24 cellular contexts compared by ENCODE assay signal in the genomic region with DNA sequence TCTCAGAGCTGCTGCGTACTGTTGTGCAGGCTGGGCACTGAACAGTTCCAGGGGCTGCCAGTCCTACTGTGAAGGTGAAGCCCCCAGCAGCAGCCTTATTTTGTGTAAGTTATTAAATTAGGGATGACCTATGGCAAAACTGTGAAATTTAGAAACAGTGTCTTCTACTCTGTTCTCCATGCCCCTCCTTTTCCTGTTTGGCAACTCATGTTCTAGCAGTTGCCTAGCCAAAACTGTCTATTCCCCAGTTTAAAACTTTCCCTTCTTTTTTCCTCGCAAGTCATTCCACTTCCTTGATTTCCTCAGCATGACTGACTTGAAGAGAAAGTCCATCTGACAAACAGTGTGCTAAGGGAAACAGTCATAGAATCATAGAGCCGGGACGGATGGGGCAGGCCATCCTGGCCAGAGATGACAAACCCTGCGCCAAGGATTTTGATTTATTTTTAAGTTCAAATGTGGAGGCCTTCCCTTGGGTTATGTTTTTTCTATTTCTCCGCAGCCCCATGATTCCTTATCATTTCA.
"Had no signal": no experiment of that assay in that cellular context is flagged by ENCODE, and none has a peak within 500 bp of the region (broad histone marks: within the 10 kb centered on the region; RNA-seq: fewer than 3 reads in every experiment).

No MANE protein-coding gene starts in this region.

- H3K4me3 ChIP-seq: coronary artery, esophagus muscularis mucosa, left lung, pancreas, prostate gland, spleen, thoracic aorta had no signal

- H3K4me1 ChIP-seq: foreskin keratinocyte, pancreas, prostate gland had no signal

- ATAC-seq: activated CD8-positive, alpha-beta T cell treated with anti-CD3 and anti-CD28 coated beads for 36 hours; activated T-cell treated with anti-CD3 and anti-CD28 coated beads, Interleukin-2, amount 50 U/mL, for 4 hours; activated T-helper 17 cell treated with anti-CD3 and anti-CD28 coated beads, Interleukin-2, amount 50 U/mL, for 72 hours; foreskin keratinocyte; left lung had no signal

- DNase-seq: activated CD4-positive, alpha-beta T cell treated with anti-CD3 and anti-CD28 coated beads for 1 hour; activated CD4-positive, alpha-beta T cell treated with anti-CD3 and anti-CD28 coated beads, Interleukin-2, amount 10 ng/mL, durations not matched to agents 7 days and 5 days; activated CD8-positive, alpha-beta T cell treated with anti-CD3 and anti-CD28 coated beads for 36 hours; activated gamma-delta T cell treated with Interleukin-2 at 50 U/mL for 16 hours; activated naive CD4-positive, alpha-beta T cell treated with anti-CD3 and anti-CD28 coated beads, Interleukin-2, amount 50 U/mL, for 16 hours; activated T-cell treated with anti-CD3 and anti-CD28 coated beads, Interleukin-2, amount 50 U/mL, for 4 hours; amniotic stem cell; cerebellar nuclear complex; foreskin keratinocyte; kidney glomerular epithelial cell; left lung; naive B cell; pancreas; SK-N-SH; spleen; stimulated activated naive CD4-positive, alpha-beta T cell; SW 1271; T-helper 9 cell; trophoblast cell had no signal

- H3K36me3 ChIP-seq: esophagus muscularis mucosa, left lung, pancreas, prostate gland, spleen, thoracic aorta had no signal

- H3K27ac ChIP-seq: coronary artery, esophagus muscularis mucosa, foreskin keratinocyte, left lung, pancreas, prostate gland, thoracic aorta had no signal

- H3K9me3 ChIP-seq: esophagus muscularis mucosa, left lung, pancreas, prostate gland, SK-N-SH, spleen, thoracic aorta had no signal

- H3K27me3 ChIP-seq: esophagus muscularis mucosa, foreskin keratinocyte, pancreas, spleen had no signal
